In genomic region chr1:159900086-159900680, GRCh38 we compare ENCODE assay signal across 8 cellular contexts. TPM values are rescaled to one million over a fixed set of nuclear protein-coding genes. Genes with fewer than 3 reads are reported as not detected.
DNase-seq lines count a peak whose midpoint lies in the region; FAIRE-seq and TF ChIP-seq lines count a peak whose summit lies in the region.

CFAP45 (minus strand) TSS chr1:159900165; CDS start chr1:159900098, 67 bp downstream.

- peak; percentile 1 for TF ChIP-seq EP300 in transverse colon (IDR thresholded peaks at IDR 0.05; ENCODE audit: low read depth)

- no peaks in the 10 kb centered on the region for H3K9me2 ChIP-seq in Karpas-422 (replicated peaks; ENCODE audit: insufficient read depth, low read length)

- H3K4me1 ChIP-seq in breast epithelium = no peaks in the 10 kb centered on the region
- peaks cover 5 to 19% of the 10 kb centered on the region in 2 donors for H3K4me1 ChIP-seq in kidney (ENCODE audit: control insufficient read depth in 1 of 2, insufficient read depth in 1 of 2, low read depth in 1 of 2, low read length in 2 of 2)
- peaks cover 4 to 26% (median 11%) of the 10 kb centered on the region in 4 donors for H3K4me1 ChIP-seq in transverse colon
- no peaks in the 10 kb centered on the region for H3K4me1 ChIP-seq in Karpas-422 (ENCODE audit: low read length)

- WGBS in transverse colon (ENCODE audit: low coverage in 1 of 2), 2 donors = 18 to 40% methylated on average over 2 to 20 of the region's 30 CpGs

- no peak for TF ChIP-seq POLR2A in breast epithelium (IDR thresholded peaks at IDR 0.05)
- TF ChIP-seq POLR2A in transverse colon (IDR thresholded peaks at IDR 0.05) = peak; percentile 46

- no peak for FAIRE-seq in kidney (lab: Jason Lieb, UNC)

- H3K9ac ChIP-seq in kidney (ENCODE audit: low read length in 2 of 2) = no peak within 1 kb of the TSS
- no peak within 1 kb of the TSS for H3K9ac ChIP-seq in Karpas-422 (ENCODE audit: low read length)

- intact Hi-C loops in breast epithelium (cut with DNase I; ENCODE audit: low total_unique reads) = no loop called here
- intact Hi-C loops in kidney (cut with DNase I) = no loop called here
- intact Hi-C loops in transverse colon (cut with DNase I; ENCODE audit: low total_unique reads) = no loop called here

- TF ChIP-seq CTCF in breast epithelium (IDR thresholded peaks at IDR 0.05) = no peak
- no peak for TF ChIP-seq CTCF in kidney (IDR thresholded peaks at IDR 0.05; ENCODE audit: borderline replicate concordance, extremely low read depth, insufficient read depth)
- TF ChIP-seq CTCF in transverse colon (IDR thresholded peaks at IDR 0.05) = no peak

- no peaks in the 10 kb centered on the region for H4K20me1 ChIP-seq in Karpas-422 (ENCODE audit: insufficient read depth, low read depth, low read length)

- H3K79me2 ChIP-seq in Karpas-422 (ENCODE audit: low read length) = no peaks in the 10 kb centered on the region

- no peaks in the 10 kb centered on the region for H3K27me3 ChIP-seq in breast epithelium
- H3K27me3 ChIP-seq in transverse colon = no peaks in the 10 kb centered on the region
- no peaks in the 10 kb centered on the region for H3K27me3 ChIP-seq in Karpas-422 (ENCODE audit: low read length)

- in situ Hi-C loops in transverse colon (cut with MboI; ENCODE audit: low pct_ligation_motif_present in 1 of 4, low pct_unique_long_range_greater_than_20kb in 1 of 4, low sequenced_read_pairs in 3 of 4) = no loop called here

- no peaks in the 10 kb centered on the region for H3K36me3 ChIP-seq in breast epithelium
- H3K36me3 ChIP-seq in kidney (ENCODE audit: control insufficient read depth in 1 of 2, insufficient read depth in 2 of 2, low read length in 2 of 2) = no peaks in the 10 kb centered on the region
- no peaks in the 10 kb centered on the region for H3K36me3 ChIP-seq in transverse colon
- H3K36me3 ChIP-seq in Karpas-422 (ENCODE audit: insufficient read depth, low read length) = no peaks in the 10 kb centered on the region

- H2AFZ ChIP-seq in Karpas-422 (ENCODE audit: low read length) = no peak within 1 kb of the TSS

- H3K27ac ChIP-seq in breast epithelium (peak within 1 kb of the TSS; percentile 89 to 92), kidney (ENCODE audit: low read depth in 2 of 2, low read length in 2 of 2) (peak within 1 kb of the TSS; percentile 14 to 55), transverse colon (peak within 1 kb of the TSS; percentile 49 to 77 (median 72)), Karpas-422 (ENCODE audit: low read length) (no peak within 1 kb of the TSS)

- DNase-seq in GM03348 (ENCODE audit: low spot score) (peak; percentile 58), NCI-H187 treated with DMSO at 0.1 percent for 48 hours (lab: John Stamatoyannopoulos, UW) (peak; percentile 72), breast epithelium (ENCODE audit: low spot score in 2 of 2) (peak; percentile 84 to 91), kidney (peak; percentile 95), transverse colon (peak; percentile 89), 8988T (no peak), SHP77 treated with DMSO at 0.1 percent for 48 hours (lab: John Stamatoyannopoulos, UW) (no peak), Karpas-422 (no peak)

- H3K9me3 ChIP-seq in breast epithelium (no peaks in the 10 kb centered on the region), kidney (ENCODE audit: control insufficient read depth in 1 of 2, low read length in 2 of 2) (no peaks in the 10 kb centered on the region), transverse colon (no peaks in the 10 kb centered on the region), Karpas-422 (ENCODE audit: low read length) (no peaks in the 10 kb centered on the region)

- H3K4me2 ChIP-seq in Karpas-422 (ENCODE audit: low read depth, low read length, poor library complexity, severe bottlenecking) = no peak within 1 kb of the TSS

- peak within 1 kb of the TSS in 1 of 3 donors; percentile 41 for H3K4me3 ChIP-seq in breast epithelium
- H3K4me3 ChIP-seq in kidney (ENCODE audit: low read length in 2 of 2) = no peak within 1 kb of the TSS
- H3K4me3 ChIP-seq in transverse colon = peak within 1 kb of the TSS in 1 of 4 donors; percentile 19
- H3K4me3 ChIP-seq in Karpas-422 (ENCODE audit: low read length) = no peak within 1 kb of the TSS

RNA-seq across cellular contexts. Expression of gene CFAP45, which starts in this region (rescaled TPM):
- total RNA-seq in breast epithelium (1 to 10 TPM in 2 of 3 donors, under 1 TPM in 1; 0.80 to 2.6 (median 2.6) TPM), kidney (1.0 TPM), transverse colon (under 1 TPM in 1 of 4 donors, not detected in 3; 0.32 TPM)
- polyA plus RNA-seq in kidney (ENCODE audit: insufficient read depth, low read depth, low replicate concordance) = 14.2 TPM
- 1.2 TPM in 1 of 2 replicates, not detected in the other for total RNA-seq in Karpas-422 (2014; rRNA removed; shearing (Covaris generic); ENCODE audit: low replicate concordance)

Comparison
In these comparisons a context has a peak if more than half of its experiments do, and no peak if none do; other contexts are left out.
1. Peak in DNase-seq and H3K27ac ChIP-seq in transverse colon; RNA of the gene not detected or under 1 TPM.
2. DNase-seq: peak in GM03348 (single experiment), NCI-H187 treated with DMSO at 0.1 percent for 48 hours (single experiment), breast epithelium (2 of 2) and kidney (single experiment); none in 8988T (single experiment), SHP77 treated with DMSO at 0.1 percent for 48 hours (single experiment) and Karpas-422 (single experiment).